In genomic region chr6:31831350-31832215, GRCh38 we compare ENCODE assay signal across 9 cellular contexts. TPM values are rescaled to one million over a fixed set of nuclear protein-coding genes. Genes with fewer than 3 reads are reported as not detected.
DNase-seq lines count a peak whose midpoint lies in the region; ATAC-seq and TF ChIP-seq lines count a peak whose summit lies in the region.
"Had no signal": no experiment of that assay in that cellular context is flagged by ENCODE, and none has a peak within 500 bp of the region (broad histone marks: within the 10 kb centered on the region; RNA-seq: fewer than 3 reads in every experiment).

No MANE protein-coding gene starts in this region.

- no peaks in the 10 kb centered on the region for H3K9me3 Mint-ChIP-seq in activated naive CD8-positive, alpha-beta T cell treated with anti-CD3 and anti-CD28 coated beads for 36 hours

- intact Hi-C loops in heart left ventricle (cut with DNase I), result loop anchor here (2.0 to 10.0 kb wide), 15 partner anchors 37 to 287 kb away; partner anchors contain the start of genes LY6G5C (in 9 of the 10), ATP6V1G2 (in 2 of the 10), CSNK2B (in 2 of the 10) and DDAH2 (in 2 of the 10)
- intact Hi-C loops in left ventricle myocardium superior (cut with micrococcal nuclease), result no loop called here
- intact Hi-C loops in right lobe of liver (cut with DNase I), result loop anchor here (10.0 kb wide), 1 partner anchor 57 kb away; the partner anchor contains the start of gene VWA7 (in 2 of the 2)
- intact Hi-C loops in transverse colon (cut with DNase I; ENCODE audit: low total_unique reads), result loop anchor here (5.0 to 10.0 kb wide), 2 partner anchors 104 to 147 kb away; partner anchors contain the start of genes DDAH2 and LY6G5C

- peaks cover 21% of the 10 kb centered on the region for H3K4me1 Mint-ChIP-seq in activated naive CD8-positive, alpha-beta T cell treated with anti-CD3 and anti-CD28 coated beads for 36 hours

- H3K4me3 Mint-ChIP-seq in activated naive CD8-positive, alpha-beta T cell treated with anti-CD3 and anti-CD28 coated beads for 36 hours, result peak overlapping the region; percentile 90

- TF ChIP-seq CTCF in heart left ventricle (IDR thresholded peaks at IDR 0.05) (no peak), right lobe of liver (IDR thresholded peaks at IDR 0.05) (no peak), transverse colon (IDR thresholded peaks at IDR 0.05) (no peak)

- H3K4me1 ChIP-seq in heart left ventricle (peaks cover 4 to 46% (median 31%) of the 10 kb centered on the region in 12 donors), right lobe of liver (peaks cover 0 to 31% (median 6%) of the 10 kb centered on the region in 4 donors), transverse colon (peaks cover 23 to 52% (median 40%) of the 10 kb centered on the region in 4 donors)

- DNase-seq in heart left ventricle (no peak), left ventricle myocardium superior (no peak), right lobe of liver (no peak), transverse colon (no peak), NCI-H2227 treated with DMSO at 0.1 percent for 48 hours (lab: John Stamatoyannopoulos, UW) (no peak)
- no peak for DNase-seq in activated naive CD8-positive, alpha-beta T cell treated with anti-CD3 and anti-CD28 coated beads for 36 hours
- DNase-seq: DMS153 had no signal

- peaks cover 14% of the 10 kb centered on the region for H3K27me3 Mint-ChIP-seq in activated naive CD8-positive, alpha-beta T cell treated with anti-CD3 and anti-CD28 coated beads for 36 hours

- in situ Hi-C loops in transverse colon (cut with MboI; ENCODE audit: low pct_ligation_motif_present in 1 of 4, low pct_unique_long_range_greater_than_20kb in 1 of 4, low sequenced_read_pairs in 3 of 4), result no loop called here

- H3K36me3 ChIP-seq in heart left ventricle, result peaks cover 0 to 7% (median 0%) of the 10 kb centered on the region in 9 donors
- H3K36me3 ChIP-seq in right lobe of liver, result peaks cover 0 to 3% (median 0%) of the 10 kb centered on the region in 4 donors
- no peaks in the 10 kb centered on the region for H3K36me3 ChIP-seq in transverse colon

- H3K4me3 ChIP-seq in heart left ventricle, result peak overlapping the region in 9 of 12 donors; percentile 58 to 86 (median 69)
- H3K4me3 ChIP-seq in right lobe of liver, result peak overlapping the region in 1 of 3 donors; percentile 68
- H3K4me3 ChIP-seq in transverse colon, result peak overlapping the region in 2 of 4 donors; percentile 53 to 74

- H3K27ac ChIP-seq in heart left ventricle (peak overlapping the region in 5 of 12 donors; percentile 12 to 99 (median 85)), right lobe of liver (peak overlapping the region in 2 of 3 donors; percentile 75 to 91), transverse colon (peak overlapping the region; percentile 93 to 99 (median 97))

- peaks cover 25% of the 10 kb centered on the region for H3K36me3 Mint-ChIP-seq in activated naive CD8-positive, alpha-beta T cell treated with anti-CD3 and anti-CD28 coated beads for 36 hours

- no peak for TF ChIP-seq EP300 in transverse colon (IDR thresholded peaks at IDR 0.05; ENCODE audit: low read depth)

- H3K27ac Mint-ChIP-seq in activated naive CD8-positive, alpha-beta T cell treated with anti-CD3 and anti-CD28 coated beads for 36 hours, result no peak overlapping the region

- H3K9me3 ChIP-seq in heart left ventricle (no peaks in the 10 kb centered on the region), right lobe of liver (no peaks in the 10 kb centered on the region), transverse colon (no peaks in the 10 kb centered on the region)

- 85 to 92% (median 90%) methylated on average over 15 of the region's 15 CpGs for WGBS in heart left ventricle, 4 donors
- WGBS in right lobe of liver (ENCODE audit: insufficient coverage, low coverage, low lambda C conversion rate, missing lambda C conversion rate), result 72% methylated on average over 15 of the region's 15 CpGs
- WGBS in transverse colon (ENCODE audit: low coverage in 1 of 2), 2 donors, result 60 to 75% methylated on average over 7 to 15 of the region's 15 CpGs

- TF ChIP-seq POLR2A in heart left ventricle (IDR thresholded peaks at IDR 0.05) (no peak), right lobe of liver (IDR thresholded peaks at IDR 0.05) (no peak), transverse colon (IDR thresholded peaks at IDR 0.05) (no peak)

- ATAC-seq in heart left ventricle (no peak), left ventricle myocardium superior (no peak), right lobe of liver (no peak), HG03442 (IDR thresholded peaks at IDR 0.05; ENCODE audit: unreplicated experiment) (no peak), GM19463 (IDR thresholded peaks at IDR 0.05; ENCODE audit: unreplicated experiment) (no peak)

- H3K27me3 ChIP-seq in heart left ventricle (no peaks in the 10 kb centered on the region), right lobe of liver (no peaks in the 10 kb centered on the region), transverse colon (no peaks in the 10 kb centered on the region)

RNA-seq across cellular contexts. Expression of gene HSPA1B, which starts 4.0 kb away (rescaled TPM):
- total RNA-seq in heart left ventricle (100 to 1,000 TPM; 120 to 306 (median 146) TPM), left ventricle myocardium superior (233 TPM), right lobe of liver (100 to 1,000 TPM in 2 of 6 experiments, 10 to 100 TPM in 4; 41.5 to 144 (median 47.5) TPM), transverse colon (100 to 1,000 TPM; 104 to 471 (median 278) TPM)
- 100 to 1,000 TPM in 1 of 2 donors, 10 to 100 TPM in 1; 35.2 to 149 TPM for polyA plus RNA-seq in heart left ventricle
- total RNA-seq in activated naive CD8-positive, alpha-beta T cell treated with anti-CD3 and anti-CD28 coated beads for 36 hours, result 10 to 100 TPM; 21.6 to 24.3 TPM

RNA-seq across cellular contexts. Expression of gene HSPA1A, which starts 16.2 kb away (rescaled TPM):
- total RNA-seq in heart left ventricle, result 100 to 1,000 TPM; 169 to 412 (median 197) TPM
- polyA plus RNA-seq in heart left ventricle, result 100 to 1,000 TPM; 157 to 179 TPM
- total RNA-seq in left ventricle myocardium superior, result 341 TPM
- 10 to 100 TPM; 24.3 to 24.8 TPM for total RNA-seq in activated naive CD8-positive, alpha-beta T cell treated with anti-CD3 and anti-CD28 coated beads for 36 hours
- total RNA-seq in right lobe of liver, result 100 to 1,000 TPM in 2 of 6 experiments, 10 to 100 TPM in 4; 73.2 to 442 (median 80.2) TPM
- total RNA-seq in transverse colon, result 100 to 1,000 TPM; 192 to 247 (median 221) TPM

RNA-seq across cellular contexts. Expression of gene HSPA1L, which starts 16.5 kb away (rescaled TPM):
- total RNA-seq in heart left ventricle (1 to 10 TPM; 1.3 to 3.6 (median 1.8) TPM), left ventricle myocardium superior (2.0 TPM), right lobe of liver (1 to 10 TPM in 1 of 6 experiments, under 1 TPM in 5; 0.37 to 1.2 (median 0.56) TPM), transverse colon (under 1 TPM in 2 of 4 donors, not detected in 2; 0.64 to 0.68 TPM)
- 1 to 10 TPM in 1 of 2 donors, under 1 TPM in 1; 0.95 to 1.9 TPM for polyA plus RNA-seq in heart left ventricle
- 1 to 10 TPM; 1.2 to 1.5 TPM for total RNA-seq in activated naive CD8-positive, alpha-beta T cell treated with anti-CD3 and anti-CD28 coated beads for 36 hours

RNA-seq across cellular contexts. Expression of gene LSM2, which starts 24.8 kb away (rescaled TPM):
- 10 to 100 TPM; 22.9 to 37.4 (median 25.9) TPM for total RNA-seq in heart left ventricle
- 10 to 100 TPM; 27.5 to 64.7 TPM for polyA plus RNA-seq in heart left ventricle
- total RNA-seq in left ventricle myocardium superior, result 20.1 TPM
- 100 to 1,000 TPM; 145 TPM for total RNA-seq in activated naive CD8-positive, alpha-beta T cell treated with anti-CD3 and anti-CD28 coated beads for 36 hours
- 10 to 100 TPM; 11.0 to 26.1 (median 11.6) TPM for total RNA-seq in right lobe of liver
- total RNA-seq in transverse colon, result 10 to 100 TPM; 23.5 to 43.0 (median 34.8) TPM

RNA-seq across cellular contexts. Expression of gene NEU1, which starts 31.0 kb away (rescaled TPM):
- total RNA-seq in heart left ventricle (10 to 100 TPM; 18.7 to 39.5 (median 27.6) TPM), left ventricle myocardium superior (24.9 TPM), right lobe of liver (10 to 100 TPM; 20.3 to 44.8 (median 34.1) TPM), transverse colon (10 to 100 TPM; 21.1 to 88.7 (median 65.4) TPM)
- 10 to 100 TPM; 19.1 to 63.1 TPM for polyA plus RNA-seq in heart left ventricle
- 10 to 100 TPM; 12.4 to 12.9 TPM for total RNA-seq in activated naive CD8-positive, alpha-beta T cell treated with anti-CD3 and anti-CD28 coated beads for 36 hours
